Comparison of ENCODE assay signal across 16 cellular contexts in genomic region chr18:7020995-7021777, GRCh38.
"Had no signal": no experiment of that assay in that cellular context is flagged by ENCODE, and none has a peak within 500 bp of the region (broad histone marks: within the 10 kb centered on the region; RNA-seq: fewer than 3 reads in every experiment).

No MANE protein-coding gene starts in this region.

- H3K27ac Mint-ChIP-seq: activated CD4-positive, alpha-beta memory T cell treated with anti-CD3 and anti-CD28 coated beads, Interleukin-2, amount 10 ng/mL, durations not matched to agents 7 days and 5 days; activated CD4-positive, alpha-beta T cell treated with anti-CD3 and anti-CD28 coated beads for 36 hours; dendritic cell treated with granulocyte-macrophage colony-stimulating factor and Interleukin-4, amounts not matched to agents 40 ng/mL and 50 ng/mL, for 4 days; effector memory CD8-positive, alpha-beta T cell; nephron progenitor cell had no signal

- H3K4me3 Mint-ChIP-seq: activated CD4-positive, alpha-beta memory T cell treated with anti-CD3 and anti-CD28 coated beads, Interleukin-2, amount 10 ng/mL, durations not matched to agents 7 days and 5 days; activated CD4-positive, alpha-beta T cell treated with anti-CD3 and anti-CD28 coated beads for 36 hours; dendritic cell treated with granulocyte-macrophage colony-stimulating factor and Interleukin-4, amounts not matched to agents 40 ng/mL and 50 ng/mL, for 4 days; effector memory CD8-positive, alpha-beta T cell; nephron progenitor cell had no signal

- H3K4me3 ChIP-seq: esophagus squamous epithelium, ovary, uterus had no signal

- DNase-seq: activated CD4-positive, alpha-beta memory T cell treated with anti-CD3 and anti-CD28 coated beads, Interleukin-2, amount 10 ng/mL, durations not matched to agents 7 days and 5 days; activated CD4-positive, alpha-beta T cell treated with anti-CD3 and anti-CD28 coated beads for 36 hours; activated CD8-positive, alpha-beta memory T cell treated with anti-CD3 and anti-CD28 coated beads, Interleukin-2, amount 50 U/mL, for 48 hours; activated naive CD4-positive, alpha-beta T cell; central memory CD4-positive, alpha-beta T cell; effector memory CD8-positive, alpha-beta T cell; esophagus squamous epithelium; foreskin fibroblast; kidney; left ventricle myocardium superior; nephron progenitor cell; ovary; stimulated activated CD4-positive, alpha-beta T cell treated with anti-CD3 and anti-CD28 coated beads, Interleukin-2, amount 100 ng/mL, for 48 hours; T-helper 9 cell; uterus had no signal

- H3K27me3 Mint-ChIP-seq: activated CD4-positive, alpha-beta memory T cell treated with anti-CD3 and anti-CD28 coated beads, Interleukin-2, amount 10 ng/mL, durations not matched to agents 7 days and 5 days; activated CD4-positive, alpha-beta T cell treated with anti-CD3 and anti-CD28 coated beads for 36 hours; dendritic cell treated with granulocyte-macrophage colony-stimulating factor and Interleukin-4, amounts not matched to agents 40 ng/mL and 50 ng/mL, for 4 days; effector memory CD8-positive, alpha-beta T cell had no signal

- H3K4me1 Mint-ChIP-seq: activated CD4-positive, alpha-beta memory T cell treated with anti-CD3 and anti-CD28 coated beads, Interleukin-2, amount 10 ng/mL, durations not matched to agents 7 days and 5 days; activated CD4-positive, alpha-beta T cell treated with anti-CD3 and anti-CD28 coated beads for 36 hours; nephron progenitor cell had no signal

- H3K9me3 Mint-ChIP-seq: dendritic cell treated with granulocyte-macrophage colony-stimulating factor and Interleukin-4, amounts not matched to agents 40 ng/mL and 50 ng/mL, for 4 days; nephron progenitor cell had no signal
